In genomic region chr12:33588082-33588712, GRCh38 we compare ENCODE assay signal across 1 cellular context.
TF ChIP-seq lines count a peak whose summit lies in the region.

No MANE protein-coding gene starts in this region.

TF ChIP-seq in K562, 482 proteins besides CTCF, POLR2A, EP300 and RAD21 (continued from another document and continues in another):
- TF ChIP-seq E2F4 (CRISPR knock-in tag; IDR thresholded peaks at IDR 0.05; ENCODE audit: low read depth) (no peak), ZNF174 (CRISPR knock-in tag; IDR thresholded peaks at IDR 0.05) (no peak), JUNB (CRISPR knock-in tag; conservative IDR thresholded peaks at IDR 0.05) (peak; percentile 73), RBM17 (IDR thresholded peaks at IDR 0.05; ENCODE audit: borderline replicate concordance, low read depth, low read length) (no peak), SMARCC2 (IDR thresholded peaks at IDR 0.05; ENCODE audit: low read depth) (peak; percentile 96), HES1 (IDR thresholded peaks at IDR 0.05; ENCODE audit: low read depth) (peak; percentile 86), RB1 (IDR thresholded peaks at IDR 0.05; ENCODE audit: low read depth) (no peak), RBBP5 (IDR thresholded peaks at IDR 0.05; ENCODE audit: borderline replicate concordance, insufficient read depth, low read length, poor library complexity, severe bottlenecking) (no peak), ATF4 (CRISPR knock-in tag; IDR thresholded peaks at IDR 0.05) (no peak), RREB1 (CRISPR knock-in tag; IDR thresholded peaks at IDR 0.05) (no peak), TSHZ1 (CRISPR knock-in tag; IDR thresholded peaks at IDR 0.05) (no peak), RBM25 (IDR thresholded peaks at IDR 0.05; ENCODE audit: low read depth, low read length, severe bottlenecking) (no peak), TAL1 (IDR thresholded peaks at IDR 0.05) (peak; percentile 95), TCFL5 (CRISPR knock-in tag; conservative IDR thresholded peaks at IDR 0.05) (no peak), GATAD2B (IDR thresholded peaks at IDR 0.05; ENCODE audit: borderline replicate concordance) (peak; percentile 42; the same call in 1 of the 2 replicates), NFE2 (IDR thresholded peaks at IDR 0.05; ENCODE audit: low read depth) (peak; percentile 87), ZBTB43 (CRISPR knock-in tag; IDR thresholded peaks at IDR 0.05) (no peak), UBTF (IDR thresholded peaks at IDR 0.05; ENCODE audit: borderline replicate concordance in 1 of 2, low read depth in 2 of 2, low read length in 2 of 2) (no peak), ZNF655 (CRISPR knock-in tag; IDR thresholded peaks at IDR 0.05) (no peak), YY1 (IDR thresholded peaks at IDR 0.05; ENCODE audit: borderline replicate concordance in 1 of 3, control insufficient read depth in 1 of 3, extremely low read depth in 1 of 3, insufficient read depth in 3 of 3, insufficient read length in 1 of 3, insufficient replicate concordance in 2 of 3, low read depth in 1 of 3, low read length in 2 of 3) (no peak), REST (CRISPR knock-in tag; IDR thresholded peaks at IDR 0.05; ENCODE audit: low read depth) (no peak), ILF3 (IDR thresholded peaks at IDR 0.05; ENCODE audit: borderline replicate concordance) (no peak)
